In the genomic region with DNA sequence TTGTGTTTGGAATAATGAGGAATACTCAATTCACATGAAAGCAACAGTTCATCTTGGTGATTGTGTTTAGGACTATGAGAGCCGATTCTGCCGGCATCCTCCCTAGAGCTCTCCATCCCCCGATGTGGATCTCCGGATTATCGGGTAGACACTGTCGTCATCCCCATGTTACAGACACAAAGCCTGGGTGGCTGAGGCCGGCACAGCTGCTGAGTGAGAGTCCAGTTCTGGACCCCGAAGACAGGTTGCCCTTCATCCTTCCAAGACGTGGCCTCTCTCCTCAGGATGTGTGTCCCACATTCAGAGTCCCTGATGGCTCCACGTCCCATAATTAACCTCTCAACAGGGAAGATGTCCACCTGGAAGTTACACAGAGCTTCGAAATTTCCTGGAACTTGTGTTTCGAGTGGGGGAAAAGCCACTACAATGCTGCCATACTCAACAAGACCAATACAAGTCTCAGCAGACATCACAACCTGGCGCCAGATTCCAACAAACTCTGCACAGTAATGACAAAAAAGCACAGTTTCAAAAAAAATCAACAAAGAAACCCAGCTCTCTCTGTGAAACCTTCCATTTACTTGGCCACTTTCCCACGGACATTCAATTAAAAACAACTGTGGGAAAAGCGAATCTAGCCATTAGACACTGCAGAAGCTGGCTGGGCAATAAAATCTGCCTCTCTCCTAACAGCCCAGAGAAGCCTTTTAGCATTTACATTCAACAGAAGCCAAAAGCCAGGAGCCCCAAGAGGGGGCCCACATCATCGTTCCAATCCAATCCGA, we compare ENCODE assay signal across 14 cellular contexts.
DNase-seq lines count a peak whose midpoint lies in the region; ATAC-seq and TF ChIP-seq lines count a peak whose summit lies in the region.
"Had no signal": no experiment of that assay in that cellular context is flagged by ENCODE, and none has a peak within 500 bp of the region (broad histone marks: within the 10 kb centered on the region; RNA-seq: fewer than 3 reads in every experiment).

No MANE protein-coding gene starts in this region.

- H3K4me3 Mint-ChIP-seq in nephron = peak overlapping the region in 1 of 3 experiments; percentile 11

- WGBS in heart right ventricle, 2 donors = 81 to 85% methylated on average over 17 of the region's 17 CpGs

- no peak overlapping the region for H3K4me3 ChIP-seq in heart right ventricle
- no peak overlapping the region for H3K4me3 ChIP-seq in coronary artery
- no peak overlapping the region for H3K4me3 ChIP-seq in uterus
- H3K4me3 ChIP-seq: pancreas had no signal

- no peaks in the 10 kb centered on the region for H3K27me3 ChIP-seq in heart right ventricle
- no peaks in the 10 kb centered on the region for H3K27me3 ChIP-seq in uterus
- H3K27me3 ChIP-seq: pancreas had no signal

- peaks cover 4% of the 10 kb centered on the region for H3K27me3 Mint-ChIP-seq in nephron (ENCODE audit: low read depth)

- H3K4me1 Mint-ChIP-seq in nephron = peaks cover 92% of the 10 kb centered on the region

- peak overlapping the region in 2 of 10 donors; percentile 0 to 26 for H3K27ac ChIP-seq in heart right ventricle
- H3K27ac ChIP-seq in coronary artery = no peak overlapping the region
- peak overlapping the region in 1 of 2 donors; percentile 9 for H3K27ac ChIP-seq in uterus
- H3K27ac ChIP-seq: pancreas had no signal

- H3K9me3 ChIP-seq in heart right ventricle (no peaks in the 10 kb centered on the region), uterus (no peaks in the 10 kb centered on the region)
- H3K9me3 ChIP-seq: pancreas had no signal

- H3K27ac Mint-ChIP-seq in nephron = peak overlapping the region; percentile 15 to 85 (median 82)

- DNase-seq in cardiac septum (ENCODE audit: low spot score) (peak; percentile 47), heart right ventricle (no peak), coronary artery (ENCODE audit: low spot score) (peak; percentile 62), uterus (peak; percentile 15), NCI-H82 treated with DMSO at 0.1 percent for 48 hours (lab: John Stamatoyannopoulos, UW; ENCODE audit: unreplicated experiment) (no peak), NCI-H2196 (lab: John Stamatoyannopoulos, UW; ENCODE audit: unreplicated experiment) (no peak)
- DNase-seq: DMS79, MV-4-11, pancreas, SHP77, trophoblast cell had no signal

- TF ChIP-seq CTCF in heart right ventricle (IDR thresholded peaks at IDR 0.05) (no peak), coronary artery (IDR thresholded peaks at IDR 0.05) (no peak), nephron (IDR thresholded peaks at IDR 0.05; ENCODE audit: unreplicated experiment in 3 of 3) (no peak), uterus (IDR thresholded peaks at IDR 0.05) (no peak)

- H3K36me3 ChIP-seq in heart right ventricle = no peaks in the 10 kb centered on the region
- H3K36me3 ChIP-seq in uterus = no peaks in the 10 kb centered on the region
- H3K36me3 ChIP-seq: pancreas had no signal

- TF ChIP-seq POLR2A in uterus (IDR thresholded peaks at IDR 0.05) = no peak

- intact Hi-C loops in cardiac septum (cut with DNase I) (no loop called here), heart right ventricle (cut with DNase I) (no loop called here), uterus (cut with DNase I; ENCODE audit: low total_unique reads) (no loop called here)

- H3K4me1 ChIP-seq in heart right ventricle (peaks cover 27 to 92% (median 59%) of the 10 kb centered on the region in 9 donors), uterus (peaks cover 0 to 8% of the 10 kb centered on the region in 2 donors)

- no peaks in the 10 kb centered on the region for H3K9me3 Mint-ChIP-seq in nephron

- no peaks in the 10 kb centered on the region for H3K36me3 Mint-ChIP-seq in nephron (ENCODE audit: low read depth)

- ATAC-seq in heart right ventricle = no peak
- ATAC-seq in GM18873 (IDR thresholded peaks at IDR 0.05; ENCODE audit: low FRiP score, unreplicated experiment) = no peak
- ATAC-seq: esophagus mucosa, pancreas had no signal

Comparison
In these comparisons a context has a peak if more than half of its experiments do, and no peak if none do; other contexts are left out.
1. DNase-seq: peak in cardiac septum (single experiment), coronary artery (single experiment) and uterus (2 of 2); none in heart right ventricle (0 of 2), NCI-H82 treated with DMSO at 0.1 percent for 48 hours (single experiment) and NCI-H2196 (single experiment).